8 cellular contexts compared by ENCODE assay signal in genomic region chr11:112024178-112024777, GRCh38. TPM values are rescaled to one million over a fixed set of nuclear protein-coding genes. Genes with fewer than 3 reads are reported as not detected.
A peak's percentile ranks its signal among the peaks of the same experiment; 100 is the strongest.
DNase-seq lines count a peak whose midpoint lies in the region; ATAC-seq and TF ChIP-seq lines count a peak whose summit lies in the region.

No MANE protein-coding gene starts in this region.

- no peaks in the 10 kb centered on the region for H3K9me3 ChIP-seq in cardiac muscle cell (ENCODE audit: low read depth)
- no peaks in the 10 kb centered on the region; the same call in 1 of the 2 replicates for H3K9me3 ChIP-seq in SJSA1 (replicated peaks)

- H3K36me3 ChIP-seq in cardiac muscle cell: peaks cover 27% of the 10 kb centered on the region
- peaks cover 6% of the 10 kb centered on the region; the same call in 1 of the 2 replicates for H3K36me3 ChIP-seq in SJSA1

- H3K27ac Mint-ChIP-seq in neural crest cell (ENCODE audit: unreplicated experiment): peak overlapping the region; percentile 99

- H3K4me3 Mint-ChIP-seq in neural crest cell: peak overlapping the region; percentile 98

- peaks cover 16% of the 10 kb centered on the region for H3K36me3 Mint-ChIP-seq in neural crest cell (ENCODE audit: low read depth)

- intact Hi-C loops in Right ventricle myocardium inferior (cut with DNase I): no loop called here

- H3K27me3 Mint-ChIP-seq in neural crest cell (ENCODE audit: low read depth): no peaks in the 10 kb centered on the region

- DNase-seq in cardiac muscle cell (ENCODE audit: low read depth in 1 of 2, low spot score in 1 of 2) (no peak), Right ventricle myocardium inferior (ENCODE audit: missing footprints) (no peak), SJSA1 (ENCODE audit: low read depth in 1 of 2, low spot score in 2 of 2) (no peak), epithelial cell of prostate (ENCODE audit: low read depth, low spot score) (no peak), neural crest cell (ENCODE audit: low read depth, low spot score) (no peak)
- DNase-seq in stimulated activated CD4-positive, alpha-beta T cell treated with anti-CD3 and anti-CD28 coated beads, Interleukin-2, amount 100 ng/mL, for 48 hours: no peak

- H3K4me3 ChIP-seq in cardiac muscle cell: peak overlapping the region; percentile 59
- peak overlapping the region; percentile 79 for H3K4me3 ChIP-seq in SJSA1

- no peak for TF ChIP-seq CTCF in cardiac muscle cell (IDR thresholded peaks at IDR 0.05; ENCODE audit: low read depth, low read length)
- TF ChIP-seq CTCF in neural crest cell (conservative IDR thresholded peaks at IDR 0.05): no peak

- ATAC-seq in Right ventricle myocardium inferior: no peak
- peak; percentile 30 for ATAC-seq in HG03060 (IDR thresholded peaks at IDR 0.05; ENCODE audit: low read depth, unreplicated experiment)
- no peak for ATAC-seq in esophagus mucosa

- H3K27me3 ChIP-seq in cardiac muscle cell (no peaks in the 10 kb centered on the region), SJSA1 (replicated peaks) (no peaks in the 10 kb centered on the region)

- peaks cover 31% of the 10 kb centered on the region for H3K4me1 Mint-ChIP-seq in neural crest cell

- peaks cover 39% of the 10 kb centered on the region for H3K4me1 ChIP-seq in cardiac muscle cell (ENCODE audit: low read depth)
- H3K4me1 ChIP-seq in SJSA1 (replicated peaks): peaks cover 6% of the 10 kb centered on the region

- H3K27ac ChIP-seq in cardiac muscle cell (peak overlapping the region; percentile 90), SJSA1 (no peak overlapping the region), epithelial cell of prostate (peak overlapping the region; percentile 66)

- no peaks in the 10 kb centered on the region for H3K9me3 Mint-ChIP-seq in neural crest cell

RNA-seq across cellular contexts. Expression of gene DLAT, which starts 0.9 kb away (rescaled TPM):
- total RNA-seq in cardiac muscle cell: 70.6 and 77.9 TPM in 2 replicates
- polyA plus RNA-seq in cardiac muscle cell: 94.7 and 110 TPM in 2 replicates
- total RNA-seq in Right ventricle myocardium inferior: 157 TPM
- 18.4 and 26.6 TPM in 2 replicates for total RNA-seq in SJSA1 (2014; rRNA removed; shearing (Covaris generic))
- 52.4 and 52.9 TPM in 2 replicates for total RNA-seq in neural crest cell
- 37.1 TPM for total RNA-seq in esophagus mucosa

RNA-seq across cellular contexts. Expression of gene PIH1D2, which starts 49.5 kb away (rescaled TPM):
- total RNA-seq in cardiac muscle cell (1.3 and 2.4 TPM in 2 replicates), Right ventricle myocardium inferior (1.2 TPM), neural crest cell (3.6 and 4.5 TPM in 2 replicates), esophagus mucosa (1.6 TPM)
- polyA plus RNA-seq in cardiac muscle cell: 0.36 and 5.9 TPM in 2 replicates
- total RNA-seq in SJSA1 (2014; rRNA removed; shearing (Covaris generic)): 0.19 and 2.6 TPM in 2 replicates

RNA-seq across cellular contexts. Expression of gene NKAPD1, which starts 49.8 kb away (rescaled TPM):
- total RNA-seq in cardiac muscle cell (15.0 and 19.6 TPM in 2 replicates), Right ventricle myocardium inferior (8.1 TPM), neural crest cell (33.1 and 34.4 TPM in 2 replicates), esophagus mucosa (11.8 TPM)
- 12.8 and 16.2 TPM in 2 replicates for polyA plus RNA-seq in cardiac muscle cell
- total RNA-seq in SJSA1 (2014; rRNA removed; shearing (Covaris generic)): 13.5 and 24.4 TPM in 2 replicates
